In the genomic region with DNA sequence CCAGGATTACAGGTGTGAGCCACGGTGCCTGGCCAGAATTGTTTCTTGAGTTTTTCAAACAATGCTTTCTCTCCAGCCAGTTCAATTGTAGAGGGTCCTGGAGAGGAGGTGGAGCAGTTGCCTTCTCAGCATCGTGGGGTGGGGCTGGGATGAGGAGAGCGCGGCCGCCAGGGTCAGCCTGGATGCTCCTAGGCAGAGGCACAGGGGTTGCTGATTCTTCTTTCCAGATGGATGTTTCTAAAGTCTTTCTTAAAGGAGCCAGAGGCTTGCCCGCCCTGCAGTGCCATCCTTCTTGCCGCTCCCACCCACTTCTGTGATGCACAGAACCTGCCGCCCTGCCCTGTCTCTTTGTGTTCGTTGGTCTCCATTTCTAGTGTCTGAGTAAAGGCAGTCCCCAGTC, we compare ENCODE assay signal across 1 cellular context.
TF ChIP-seq lines count a peak whose summit lies in the region.

No MANE protein-coding gene starts in this region.

TF ChIP-seq in H1, 55 proteins besides CTCF, POLR2A, EP300 and RAD21:
- TF ChIP-seq KDM4A (IDR thresholded peaks at IDR 0.05; ENCODE audit: low read depth, low read length, severe bottlenecking) (no peak), FOSL1 (IDR thresholded peaks at IDR 0.05; ENCODE audit: insufficient read depth, low read depth, low read length) (no peak), ATF2 (IDR thresholded peaks at IDR 0.05; ENCODE audit: low read length) (no peak), PHF8 (conservative IDR thresholded peaks at IDR 0.05; ENCODE audit: low read depth, low read length) (no peak), ZNF274 (IDR thresholded peaks at IDR 0.05; ENCODE audit: borderline replicate concordance, extremely low read depth, low read length) (no peak), TEAD4 (IDR thresholded peaks at IDR 0.05; ENCODE audit: low read depth, low read length) (no peak)
TF ChIP-seq in H1: peak in this region for 0.
